ENCODE assay signal across 10 cellular contexts in the genomic region with DNA sequence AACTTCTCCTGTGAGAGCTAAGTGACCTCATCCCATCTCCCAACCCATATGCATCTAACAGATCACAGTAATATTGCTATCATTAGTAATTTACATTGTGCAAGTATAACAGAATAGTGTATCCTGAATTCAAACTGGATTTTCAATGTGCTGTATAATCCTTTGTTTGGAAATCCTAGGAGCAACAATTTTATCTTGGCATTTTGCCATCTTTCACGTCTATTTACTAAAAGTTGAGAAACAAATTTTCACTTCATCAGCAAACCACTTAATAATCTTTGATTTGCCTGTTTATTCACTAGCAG. TPM values are rescaled to one million over a fixed set of nuclear protein-coding genes. Genes with fewer than 3 reads are reported as not detected.
A peak's percentile ranks its signal among the peaks of the same experiment; 100 is the strongest.
DNase-seq lines count a peak whose midpoint lies in the region; FAIRE-seq and TF ChIP-seq lines count a peak whose summit lies in the region.
"Had no signal": no experiment of that assay in that cellular context is flagged by ENCODE, and none has a peak within 500 bp of the region (broad histone marks: within the 10 kb centered on the region; RNA-seq: fewer than 3 reads in every experiment).

No MANE protein-coding gene starts in this region.

- H3K9me3 ChIP-seq in neuron (ENCODE audit: low read length) = no peaks in the 10 kb centered on the region

- peak; percentile 24 for DNase-seq in DMS 273 (lab: John Stamatoyannopoulos, UW; ENCODE audit: unreplicated experiment)
- no peak for DNase-seq in DMS 273 treated with DMSO at 0.1 percent for 48 hours (lab: John Stamatoyannopoulos, UW)
- DNase-seq in bronchial epithelial cell (ENCODE audit: low read depth) = peak; percentile 41
- no peak for DNase-seq in NCI-H526 (lab: John Stamatoyannopoulos, UW)
- DNase-seq in superior temporal gyrus (ENCODE audit: extremely low spot score) = no peak
- no peak for DNase-seq in NCI-H2081 treated with DMSO at 0.1 percent for 48 hours (lab: John Stamatoyannopoulos, UW)
- DNase-seq: NCI-H1694 had no signal

- H2AFZ ChIP-seq in neuron (ENCODE audit: low read depth, low read length) = no peak overlapping the region

- no peak for TF ChIP-seq EP300 in Ishikawa (IDR thresholded peaks at IDR 0.05; ENCODE audit: borderline replicate concordance)

- H3K36me3 ChIP-seq in bronchial epithelial cell (ENCODE audit: control insufficient read depth, insufficient read depth, low read length) = no peaks in the 10 kb centered on the region
- H3K36me3 ChIP-seq in neuron (ENCODE audit: insufficient read depth, low read length) = no peaks in the 10 kb centered on the region

- no peak for FAIRE-seq in bronchial epithelial cell (lab: Jason Lieb, UNC)
- FAIRE-seq: colon had no signal

- H3K4me1 ChIP-seq in neuron (ENCODE audit: insufficient read depth, low read length) = peaks cover 31% of the 10 kb centered on the region

- no peak for TF ChIP-seq RAD21 in Ishikawa (IDR thresholded peaks at IDR 0.05; ENCODE audit: low read depth)

- H3K27me3 ChIP-seq in bronchial epithelial cell (ENCODE audit: control insufficient read depth, insufficient read depth, low read length) (no peaks in the 10 kb centered on the region), neuron (ENCODE audit: insufficient read depth, low read length) (no peaks in the 10 kb centered on the region)

- TF ChIP-seq CTCF in bronchial epithelial cell (IDR thresholded peaks at IDR 0.05; ENCODE audit: insufficient read depth, low read length, severe bottlenecking) = no peak

- H3K4me3 ChIP-seq in bronchial epithelial cell (ENCODE audit: low read depth, low read length) (no peak overlapping the region), neuron (ENCODE audit: low read length) (peak overlapping the region; percentile 90)

TF ChIP-seq in Ishikawa, 13 proteins besides CTCF, POLR2A, EP300 and RAD21:
- 0 out of 2 replicates have a peak, but pooled peaks have one; percentile 22 for TF ChIP-seq NFIC (IDR thresholded peaks at IDR 0.05)
- no peak for TF ChIP-seq TEAD4 (IDR thresholded peaks at IDR 0.05)

RNA-seq across cellular contexts. Expression of gene HNRNPLL, which starts 3.8 kb away (rescaled TPM):
- 29.7 and 32.4 TPM in 2 replicates for total RNA-seq in bronchial epithelial cell

Comparison
In these comparisons a context has a peak if more than half of its experiments do, and no peak if none do; other contexts are left out.
1. DNase-seq: peak in DMS 273 (single experiment) and bronchial epithelial cell (single experiment); none in DMS 273 treated with DMSO at 0.1 percent for 48 hours (single experiment), NCI-H526 (0 of 2), superior temporal gyrus (single experiment) and NCI-H2081 treated with DMSO at 0.1 percent for 48 hours (single experiment).